Comparison of ENCODE assay signal across 24 cellular contexts in genomic region chr3:190995156-190995555, GRCh38.
DNase-seq lines count a peak whose midpoint lies in the region; ATAC-seq, FAIRE-seq and TF ChIP-seq lines count a peak whose summit lies in the region.
"Had no signal": no experiment of that assay in that cellular context is flagged by ENCODE, and none has a peak within 500 bp of the region (broad histone marks: within the 10 kb centered on the region; RNA-seq: fewer than 3 reads in every experiment).

No MANE protein-coding gene starts in this region.

- H3K27ac Mint-ChIP-seq in astrocyte (ENCODE audit: unreplicated experiment) = peak overlapping the region; percentile 82
- H3K27ac Mint-ChIP-seq: CD14-positive monocyte; CD4-positive, alpha-beta T cell; CD8-positive, alpha-beta memory T cell; GM23338; H9 had no signal

- no peak overlapping the region for H3K4me3 Mint-ChIP-seq in astrocyte (ENCODE audit: unreplicated experiment)
- H3K4me3 Mint-ChIP-seq: CD14-positive monocyte; CD4-positive, alpha-beta T cell; CD8-positive, alpha-beta memory T cell; GM23338; H9 had no signal

- H3K9me3 ChIP-seq in astrocyte (ENCODE audit: insufficient read depth, low read depth, low read length) (no peaks in the 10 kb centered on the region), sigmoid colon (no peaks in the 10 kb centered on the region)
- H3K9me3 ChIP-seq: BE2C; BLaER1 treated with 17β-estradiol and CSF1 and Interleukin-3, amounts not matched to agents 10 nM and 100 nM had no signal

- H3K79me2 ChIP-seq in astrocyte (ENCODE audit: insufficient read depth, low read length) = no peaks in the 10 kb centered on the region

- intact Hi-C loops in sigmoid colon (cut with DNase I) = no loop called here

- no peaks in the 10 kb centered on the region for H3K27me3 Mint-ChIP-seq in astrocyte (ENCODE audit: low read depth, unreplicated experiment)
- H3K27me3 Mint-ChIP-seq: CD4-positive, alpha-beta T cell; CD8-positive, alpha-beta memory T cell had no signal

- H3K36me3 Mint-ChIP-seq in astrocyte (ENCODE audit: low read depth, unreplicated experiment) = no peaks in the 10 kb centered on the region
- H3K36me3 Mint-ChIP-seq: CD14-positive monocyte; CD8-positive, alpha-beta memory T cell had no signal

- TF ChIP-seq CTCF in astrocyte (IDR thresholded peaks at IDR 0.05; ENCODE audit: insufficient read depth, low read depth, low read length) = no peak
- TF ChIP-seq CTCF in sigmoid colon (IDR thresholded peaks at IDR 0.05) = no peak

- H3K4me1 ChIP-seq in astrocyte (ENCODE audit: insufficient read depth, low read length) = no peaks in the 10 kb centered on the region
- no peaks in the 10 kb centered on the region for H3K4me1 ChIP-seq in sigmoid colon
- H3K4me1 ChIP-seq: BE2C; BLaER1 treated with 17β-estradiol and CSF1 and Interleukin-3, amounts not matched to agents 10 nM and 100 nM had no signal

- H3K27me3 ChIP-seq in astrocyte (ENCODE audit: insufficient read depth, low read length) = no peaks in the 10 kb centered on the region
- no peaks in the 10 kb centered on the region for H3K27me3 ChIP-seq in sigmoid colon
- H3K27me3 ChIP-seq: BE2C; BLaER1 treated with 17β-estradiol and CSF1 and Interleukin-3, amounts not matched to agents 10 nM and 100 nM had no signal

- H3K4me3 ChIP-seq in astrocyte (ENCODE audit: insufficient read depth, low read depth, low read length) (no peak overlapping the region), sigmoid colon (no peak overlapping the region)
- H3K4me3 ChIP-seq: BLaER1 treated with 17β-estradiol and CSF1 and Interleukin-3, amounts not matched to agents 10 nM and 100 nM; GM23338 had no signal

- no peak for ATAC-seq in activated CD4-positive, CD25-positive, alpha-beta regulatory T cell treated with anti-CD3 and anti-CD28 coated beads, Interleukin-2, amount 50 U/mL, for 24 hours
- ATAC-seq: GM23338, HCT116 had no signal

- peaks cover 13% of the 10 kb centered on the region for H3K4me1 Mint-ChIP-seq in astrocyte (ENCODE audit: low read depth, unreplicated experiment)
- H3K4me1 Mint-ChIP-seq: CD14-positive monocyte; CD8-positive, alpha-beta memory T cell; GM23338 had no signal

- H3K36me3 ChIP-seq in astrocyte (ENCODE audit: insufficient read depth, low read length) (no peaks in the 10 kb centered on the region), sigmoid colon (no peaks in the 10 kb centered on the region)
- H3K36me3 ChIP-seq: BE2C; BLaER1 treated with 17β-estradiol and CSF1 and Interleukin-3, amounts not matched to agents 10 nM and 100 nM had no signal

- WGBS in sigmoid colon, 2 donors = 42 to 72% methylated on average over 1 of the region's 1 CpG

- H3K4me2 ChIP-seq in astrocyte (ENCODE audit: low read length) = no peak overlapping the region
- H3K4me2 ChIP-seq: BLaER1 treated with 17β-estradiol and CSF1 and Interleukin-3, amounts not matched to agents 10 nM and 100 nM; GM23338 had no signal

- H3K27ac ChIP-seq in astrocyte (ENCODE audit: low read depth, low read length) = no peak overlapping the region
- H3K27ac ChIP-seq in sigmoid colon = no peak overlapping the region
- H3K27ac ChIP-seq: 22Rv1; BLaER1 treated with 17β-estradiol and CSF1 and Interleukin-3, amounts not matched to agents 10 nM and 100 nM had no signal

- FAIRE-seq in astrocyte (lab: Jason Lieb, UNC) = no peak
- FAIRE-seq: A204.1, GM12891, GM18507 had no signal

- H3K9ac ChIP-seq in astrocyte (ENCODE audit: low read length) = no peak overlapping the region
- H3K9ac ChIP-seq: BLaER1 treated with 17β-estradiol and CSF1 and Interleukin-3, amounts not matched to agents 10 nM and 100 nM had no signal

- peak; percentile 53 for DNase-seq in COLO829 (ENCODE audit: low spot score)
- DNase-seq in M059J (ENCODE audit: low read depth) = peak; percentile 7
- no peak for DNase-seq in astrocyte (ENCODE audit: low read depth)
- no peak for DNase-seq in HUDEP-2 (lab: John Stamatoyannopoulos, UW; ENCODE audit: unreplicated experiment in 76 of 76)
- no peak for DNase-seq in sigmoid colon
- DNase-seq: BE2C; Calu3; CD4-positive, alpha-beta T cell; CD8-positive, alpha-beta memory T cell; COR-L47; DMS53; DND-41; EL; GDM1; H9 had no signal

- H2AFZ ChIP-seq in astrocyte (ENCODE audit: low read depth, low read length) = no peak overlapping the region
- H2AFZ ChIP-seq: GM23338 had no signal

- TF ChIP-seq POLR2A in sigmoid colon (IDR thresholded peaks at IDR 0.05) = no peak

- no peaks in the 10 kb centered on the region for H4K20me1 ChIP-seq in astrocyte (ENCODE audit: insufficient read depth, low read length)
- H4K20me1 ChIP-seq: BLaER1 treated with 17β-estradiol and CSF1 and Interleukin-3, amounts not matched to agents 10 nM and 100 nM had no signal

- TF ChIP-seq EP300 in sigmoid colon (IDR thresholded peaks at IDR 0.05) = no peak

- H3K9me3 Mint-ChIP-seq in astrocyte (ENCODE audit: unreplicated experiment) = peaks cover 2% of the 10 kb centered on the region
- H3K9me3 Mint-ChIP-seq: CD4-positive, alpha-beta T cell; GM23338 had no signal

Comparison
In these comparisons a context has a peak if more than half of its experiments do, and no peak if none do; other contexts are left out.
1. DNase-seq: peak in COLO829 (single experiment) and M059J (single experiment); none in astrocyte (single experiment), HUDEP-2 (0 of 76) and sigmoid colon (single experiment).